ENCODE assay signal across 11 cellular contexts in genomic region chr11:64842366-64842759, GRCh38. TPM values are rescaled to one million over a fixed set of nuclear protein-coding genes. Genes with fewer than 3 reads are reported as not detected.
DNase-seq lines count a peak whose midpoint lies in the region; ATAC-seq and TF ChIP-seq lines count a peak whose summit lies in the region.
"Had no signal": no experiment of that assay in that cellular context is flagged by ENCODE, and none has a peak within 500 bp of the region (broad histone marks: within the 10 kb centered on the region; RNA-seq: fewer than 3 reads in every experiment).

No MANE protein-coding gene starts in this region.

- H3K4me1 Mint-ChIP-seq in Calu3 (ENCODE audit: low read depth, unreplicated experiment) = peaks cover 33% of the 10 kb centered on the region
- H3K4me1 Mint-ChIP-seq in progenitor cell of endocrine pancreas (ENCODE audit: low read depth) = peaks cover 20% of the 10 kb centered on the region
- H3K4me1 Mint-ChIP-seq in natural killer cell treated with Interleukin-12 subunit alpha and Interleukin-12 subunit beta and Interleukin-15 and Interleukin-18, amount 100 ng/mL, for 72 hours (ENCODE audit: low read depth in 2 of 2) = peaks cover 12 to 18% of the 10 kb centered on the region in 2 donors
- peaks cover 11% of the 10 kb centered on the region for H3K4me1 Mint-ChIP-seq in activated T-helper 2 cell treated with anti-CD3 and anti-CD28 coated beads, Interferon-gamma antibody, Interleukin-2, Interleukin-4, amounts not matched to agents 10 μg/mL and 5 μg/mL and 100 μg/mL, durations not matched to agents 14 hours and 24 hours and 36 hours (ENCODE audit: low read depth)

- H3K27ac ChIP-seq in PC-9 (peak overlapping the region; percentile 79), esophagus squamous epithelium (peak overlapping the region; percentile 87 to 96 (median 95))

- H3K9me3 Mint-ChIP-seq in Calu3 (ENCODE audit: low read depth, unreplicated experiment) (no peaks in the 10 kb centered on the region), progenitor cell of endocrine pancreas (ENCODE audit: low read depth) (no peaks in the 10 kb centered on the region)
- no peaks in the 10 kb centered on the region for H3K9me3 Mint-ChIP-seq in natural killer cell treated with Interleukin-12 subunit alpha and Interleukin-12 subunit beta and Interleukin-15 and Interleukin-18, amount 100 ng/mL, for 72 hours
- no peaks in the 10 kb centered on the region for H3K9me3 Mint-ChIP-seq in activated T-helper 2 cell treated with anti-CD3 and anti-CD28 coated beads, Interferon-gamma antibody, Interleukin-2, Interleukin-4, amounts not matched to agents 10 μg/mL and 5 μg/mL and 100 μg/mL, durations not matched to agents 14 hours and 24 hours and 36 hours

- H4K20me1 ChIP-seq in PC-9 (ENCODE audit: insufficient read depth) = no peaks in the 10 kb centered on the region

- peak overlapping the region; percentile 29 for H3K27ac Mint-ChIP-seq in Calu3 (ENCODE audit: unreplicated experiment)
- H3K27ac Mint-ChIP-seq in progenitor cell of endocrine pancreas = peak overlapping the region; percentile 90
- no peak overlapping the region for H3K27ac Mint-ChIP-seq in natural killer cell treated with Interleukin-12 subunit alpha and Interleukin-12 subunit beta and Interleukin-15 and Interleukin-18, amount 100 ng/mL, for 72 hours
- no peak overlapping the region for H3K27ac Mint-ChIP-seq in activated T-helper 2 cell treated with anti-CD3 and anti-CD28 coated beads, Interferon-gamma antibody, Interleukin-2, Interleukin-4, amounts not matched to agents 10 μg/mL and 5 μg/mL and 100 μg/mL, durations not matched to agents 14 hours and 24 hours and 36 hours

- H3K4me1 ChIP-seq in PC-9 (replicated peaks; ENCODE audit: insufficient read depth) (peaks cover 34% of the 10 kb centered on the region), esophagus squamous epithelium (peaks cover 9 to 58% (median 11%) of the 10 kb centered on the region in 3 donors)

- intact Hi-C loops in Calu3 (cut with micrococcal nuclease; ENCODE audit: unreplicated experiment) (loop anchor here (10.0 kb wide), 1 partner anchor 272 kb away; the partner anchor contains the start of genes TM7SF2 and ZNHIT2), PC-9 (cut with micrococcal nuclease; ENCODE audit: unreplicated experiment) (loop anchor here (1.0 to 5.0 kb wide), 8 partner anchors 32 to 488 kb away; partner anchors contain the start of genes ATG2A, CAPN1, EHD1 and MEN1), esophagus squamous epithelium (cut with DNase I) (no loop called here)
- intact Hi-C loops in activated T-helper 2 cell treated with anti-CD3 and anti-CD28 coated beads, Interferon-gamma antibody, Interleukin-2, Interleukin-4, amounts not matched to agents 10 μg/mL and 5 μg/mL and 100 μg/mL, durations not matched to agents 14 hours and 24 hours and 36 hours (cut with micrococcal nuclease) = no loop called here

- no peaks in the 10 kb centered on the region for H3K36me3 ChIP-seq in PC-9 (ENCODE audit: low read depth)
- H3K36me3 ChIP-seq in esophagus squamous epithelium = peaks cover 0 to 38% (median 9%) of the 10 kb centered on the region in 3 donors

- TF ChIP-seq POLR2A in esophagus squamous epithelium (IDR thresholded peaks at IDR 0.05) = no peak

- H3K79me2 ChIP-seq in PC-9 (ENCODE audit: low read depth) = peaks cover 10% of the 10 kb centered on the region

- peak overlapping the region; percentile 72; the same call in 1 of the 2 replicates for H3K4me3 ChIP-seq in PC-9
- peak overlapping the region; percentile 47 to 72 (median 70) for H3K4me3 ChIP-seq in esophagus squamous epithelium

- H2AFZ ChIP-seq in PC-9 = no peak overlapping the region

- peak overlapping the region; percentile 92 for H3K4me3 Mint-ChIP-seq in Calu3 (ENCODE audit: low read depth, unreplicated experiment)
- H3K4me3 Mint-ChIP-seq in progenitor cell of endocrine pancreas (ENCODE audit: low read depth) = peak overlapping the region; percentile 40
- H3K4me3 Mint-ChIP-seq in natural killer cell treated with Interleukin-12 subunit alpha and Interleukin-12 subunit beta and Interleukin-15 and Interleukin-18, amount 100 ng/mL, for 72 hours = no peak overlapping the region
- no peak overlapping the region for H3K4me3 Mint-ChIP-seq in activated T-helper 2 cell treated with anti-CD3 and anti-CD28 coated beads, Interferon-gamma antibody, Interleukin-2, Interleukin-4, amounts not matched to agents 10 μg/mL and 5 μg/mL and 100 μg/mL, durations not matched to agents 14 hours and 24 hours and 36 hours (ENCODE audit: low read depth)

- H3K9me2 ChIP-seq in PC-9 (ENCODE audit: insufficient read depth) = no peaks in the 10 kb centered on the region

- TF ChIP-seq CTCF in Calu3 (IDR thresholded peaks at IDR 0.05; ENCODE audit: unreplicated experiment) (no peak), PC-9 (conservative IDR thresholded peaks at IDR 0.05) (no peak), esophagus squamous epithelium (IDR thresholded peaks at IDR 0.05) (no peak), progenitor cell of endocrine pancreas (IDR thresholded peaks at IDR 0.05; ENCODE audit: unreplicated experiment) (no peak)

- ATAC-seq in natural killer cell treated with Interleukin-12 subunit alpha and Interleukin-12 subunit beta and Interleukin-15 and Interleukin-18, amount 100 ng/mL, for 72 hours = no peak
- ATAC-seq in GM19035 (IDR thresholded peaks at IDR 0.05; ENCODE audit: unreplicated experiment) = no peak

- BruUV-seq in Calu3 (replicated peaks; lab: Mats Ljungman, UMichigan) = no TSS peak
- no TSS peak for BruUV-seq in PC-9 (replicated peaks; lab: Mats Ljungman, UMichigan)

- peak overlapping the region; percentile 82 for H3K4me2 ChIP-seq in PC-9

- H3K27me3 ChIP-seq in PC-9 (ENCODE audit: insufficient read depth, low read depth) (no peaks in the 10 kb centered on the region), esophagus squamous epithelium (no peaks in the 10 kb centered on the region)

- DNase-seq in Calu3 = peak; percentile 28
- DNase-seq in PC-9 = peak; percentile 77 to 82
- no peak for DNase-seq in esophagus squamous epithelium (lab: John Stamatoyannopoulos, UW)
- no peak for DNase-seq in progenitor cell of endocrine pancreas (ENCODE audit: low spot score, unreplicated experiment)
- no peak for DNase-seq in natural killer cell treated with Interleukin-12 subunit alpha and Interleukin-12 subunit beta and Interleukin-15 and Interleukin-18, amount 100 ng/mL, for 72 hours (ENCODE audit: low spot score)
- no peak for DNase-seq in activated T-helper 2 cell treated with anti-CD3 and anti-CD28 coated beads, Interferon-gamma antibody, Interleukin-2, Interleukin-4, amounts not matched to agents 10 μg/mL and 5 μg/mL and 100 μg/mL, durations not matched to agents 14 hours and 24 hours and 36 hours (ENCODE audit: low spot score)
- no peak for DNase-seq in AML-193 (lab: John Stamatoyannopoulos, UW)
- DNase-seq: activated CD4-positive, alpha-beta T cell treated with anti-CD3 and anti-CD28 coated beads for 1 hour; cortex of kidney; stimulated activated CD4-positive, alpha-beta T cell treated with anti-CD3 and anti-CD28 coated beads, Interleukin-2, amount 100 ng/mL, for 24 hours had no signal

- POLR2A ChIA-PET in PC-9 (lab: Charles Lee; ENCODE audit: unreplicated experiment) = interaction anchor here (0.6 to 1.6 kb wide), 3 partner anchors 12 to 64 kb away, joined by 4 to 8 read pairs (median 6); partner anchors contain the start of gene SF1

- H3K9me3 ChIP-seq in PC-9 (ENCODE audit: insufficient read depth, low read depth) (no peaks in the 10 kb centered on the region), esophagus squamous epithelium (no peaks in the 10 kb centered on the region)

- CTCF ChIA-PET in Calu3 (lab: Charles Lee) = interaction anchor here (0.6 kb wide), 1 partner anchor 33 kb away, joined by 3 read pairs; no protein-coding TSS in a partner anchor
- CTCF ChIA-PET in PC-9 (lab: Charles Lee) = interaction anchor here (0.6 to 1.3 kb wide), 3 partner anchors 35 to 512 kb away, joined by 3 to 4 read pairs (median 3); no protein-coding TSS in a partner anchor

- H3K36me3 Mint-ChIP-seq in Calu3 (ENCODE audit: insufficient read depth, unreplicated experiment) (peaks cover 45% of the 10 kb centered on the region), progenitor cell of endocrine pancreas (ENCODE audit: insufficient read depth) (peaks cover 3% of the 10 kb centered on the region)
- H3K36me3 Mint-ChIP-seq in natural killer cell treated with Interleukin-12 subunit alpha and Interleukin-12 subunit beta and Interleukin-15 and Interleukin-18, amount 100 ng/mL, for 72 hours = no peaks in the 10 kb centered on the region
- no peaks in the 10 kb centered on the region for H3K36me3 Mint-ChIP-seq in activated T-helper 2 cell treated with anti-CD3 and anti-CD28 coated beads, Interferon-gamma antibody, Interleukin-2, Interleukin-4, amounts not matched to agents 10 μg/mL and 5 μg/mL and 100 μg/mL, durations not matched to agents 14 hours and 24 hours and 36 hours (ENCODE audit: low read depth)

- H3K27me3 Mint-ChIP-seq in Calu3 (ENCODE audit: unreplicated experiment) = no peaks in the 10 kb centered on the region
- no peaks in the 10 kb centered on the region for H3K27me3 Mint-ChIP-seq in progenitor cell of endocrine pancreas
- no peaks in the 10 kb centered on the region for H3K27me3 Mint-ChIP-seq in natural killer cell treated with Interleukin-12 subunit alpha and Interleukin-12 subunit beta and Interleukin-15 and Interleukin-18, amount 100 ng/mL, for 72 hours
- H3K27me3 Mint-ChIP-seq in activated T-helper 2 cell treated with anti-CD3 and anti-CD28 coated beads, Interferon-gamma antibody, Interleukin-2, Interleukin-4, amounts not matched to agents 10 μg/mL and 5 μg/mL and 100 μg/mL, durations not matched to agents 14 hours and 24 hours and 36 hours (ENCODE audit: low read depth) = no peaks in the 10 kb centered on the region

- 47% methylated on average over 3 of the region's 6 CpGs; no CpG with 5 or more reads in 1 of the 2 donors for WGBS in esophagus squamous epithelium, 2 donors

- H3F3A ChIP-seq in PC-9 (ENCODE audit: insufficient read depth, low read depth) = peaks cover 49% of the 10 kb centered on the region; the same call in 1 of the 2 replicates

RNA-seq across cellular contexts. Expression of gene CDC42BPG, which starts 2.1 kb away (rescaled TPM):
- 26.5 and 33.0 TPM in 2 replicates for total RNA-seq in Calu3 (2022)
- total RNA-seq in PC-9 (2021) = 31.3 and 33.8 TPM in 2 replicates
- total RNA-seq in esophagus squamous epithelium = 10 to 100 TPM; 16.4 to 48.5 (median 25.0) TPM
- 20.1 and 21.1 TPM in 2 replicates for total RNA-seq in progenitor cell of endocrine pancreas
- 1 to 10 TPM in 1 of 2 donors, under 1 TPM in 1; 0.59 to 1.9 TPM for total RNA-seq in natural killer cell treated with Interleukin-12 subunit alpha and Interleukin-12 subunit beta and Interleukin-15 and Interleukin-18, amount 100 ng/mL, for 72 hours
- 0.07 and 0.32 TPM in 2 replicates for total RNA-seq in activated T-helper 2 cell treated with anti-CD3 and anti-CD28 coated beads, Interferon-gamma antibody, Interleukin-2, Interleukin-4, amounts not matched to agents 10 μg/mL and 5 μg/mL and 100 μg/mL, durations not matched to agents 14 hours and 24 hours and 36 hours

RNA-seq across cellular contexts. Expression of gene MEN1, which starts 32.0 kb away (rescaled TPM):
- total RNA-seq in Calu3 (2022) = 39.8 and 41.0 TPM in 2 replicates
- total RNA-seq in PC-9 (2021) = 48.7 and 61.6 TPM in 2 replicates
- total RNA-seq in esophagus squamous epithelium = 10 to 100 TPM; 14.9 to 23.3 (median 17.0) TPM
- 54.6 and 61.5 TPM in 2 replicates for total RNA-seq in progenitor cell of endocrine pancreas
- total RNA-seq in natural killer cell treated with Interleukin-12 subunit alpha and Interleukin-12 subunit beta and Interleukin-15 and Interleukin-18, amount 100 ng/mL, for 72 hours = 10 to 100 TPM; 32.6 to 53.5 TPM
- 46.2 and 47.2 TPM in 2 replicates for total RNA-seq in activated T-helper 2 cell treated with anti-CD3 and anti-CD28 coated beads, Interferon-gamma antibody, Interleukin-2, Interleukin-4, amounts not matched to agents 10 μg/mL and 5 μg/mL and 100 μg/mL, durations not matched to agents 14 hours and 24 hours and 36 hours

RNA-seq across cellular contexts. Expression of gene EHD1, which starts 36.1 kb away (rescaled TPM):
- total RNA-seq in Calu3 (2022) (92.8 and 101 TPM in 2 replicates), PC-9 (2021) (110 and 134 TPM in 2 replicates), esophagus squamous epithelium (10 to 100 TPM; 29.5 to 44.0 (median 31.8) TPM), progenitor cell of endocrine pancreas (55.0 and 57.2 TPM in 2 replicates)
- total RNA-seq in natural killer cell treated with Interleukin-12 subunit alpha and Interleukin-12 subunit beta and Interleukin-15 and Interleukin-18, amount 100 ng/mL, for 72 hours = 100 to 1,000 TPM; 202 to 235 TPM
- total RNA-seq in activated T-helper 2 cell treated with anti-CD3 and anti-CD28 coated beads, Interferon-gamma antibody, Interleukin-2, Interleukin-4, amounts not matched to agents 10 μg/mL and 5 μg/mL and 100 μg/mL, durations not matched to agents 14 hours and 24 hours and 36 hours = 107 TPM in 2 replicates

RNA-seq across cellular contexts. Expression of gene MAP4K2, which starts 39.3 kb away (rescaled TPM):
- total RNA-seq in Calu3 (2022) (17.0 and 17.4 TPM in 2 replicates), PC-9 (2021) (32.6 and 34.3 TPM in 2 replicates), esophagus squamous epithelium (1 to 10 TPM; 3.6 to 9.0 (median 6.1) TPM), progenitor cell of endocrine pancreas (12.7 and 13.3 TPM in 2 replicates)
- total RNA-seq in natural killer cell treated with Interleukin-12 subunit alpha and Interleukin-12 subunit beta and Interleukin-15 and Interleukin-18, amount 100 ng/mL, for 72 hours = 10 to 100 TPM; 17.6 to 47.1 TPM
- total RNA-seq in activated T-helper 2 cell treated with anti-CD3 and anti-CD28 coated beads, Interferon-gamma antibody, Interleukin-2, Interleukin-4, amounts not matched to agents 10 μg/mL and 5 μg/mL and 100 μg/mL, durations not matched to agents 14 hours and 24 hours and 36 hours = 72.1 and 77.5 TPM in 2 replicates

Comparison
In these comparisons a context has a peak if more than half of its experiments do, and no peak if none do; other contexts are left out.
1. DNase-seq: peak in Calu3 (single experiment) and PC-9 (2 of 2); none in esophagus squamous epithelium (single experiment), progenitor cell of endocrine pancreas (single experiment), natural killer cell treated with Interleukin-12 subunit alpha and Interleukin-12 subunit beta and Interleukin-15 and Interleukin-18, amount 100 ng/mL, for 72 hours (single experiment), activated T-helper 2 cell treated with anti-CD3 and anti-CD28 coated beads, Interferon-gamma antibody, Interleukin-2, Interleukin-4, amounts not matched to agents 10 μg/mL and 5 μg/mL and 100 μg/mL, durations not matched to agents 14 hours and 24 hours and 36 hours (single experiment) and AML-193 (0 of 2).
2. H3K27ac Mint-ChIP-seq: peak in Calu3 (single experiment) and progenitor cell of endocrine pancreas (single experiment); none in natural killer cell treated with Interleukin-12 subunit alpha and Interleukin-12 subunit beta and Interleukin-15 and Interleukin-18, amount 100 ng/mL, for 72 hours (0 of 2) and activated T-helper 2 cell treated with anti-CD3 and anti-CD28 coated beads, Interferon-gamma antibody, Interleukin-2, Interleukin-4, amounts not matched to agents 10 μg/mL and 5 μg/mL and 100 μg/mL, durations not matched to agents 14 hours and 24 hours and 36 hours (single experiment).
3. H3K4me3 Mint-ChIP-seq: peak in Calu3 (single experiment) and progenitor cell of endocrine pancreas (single experiment); none in natural killer cell treated with Interleukin-12 subunit alpha and Interleukin-12 subunit beta and Interleukin-15 and Interleukin-18, amount 100 ng/mL, for 72 hours (single experiment) and activated T-helper 2 cell treated with anti-CD3 and anti-CD28 coated beads, Interferon-gamma antibody, Interleukin-2, Interleukin-4, amounts not matched to agents 10 μg/mL and 5 μg/mL and 100 μg/mL, durations not matched to agents 14 hours and 24 hours and 36 hours (single experiment).
4. intact Hi-C loops: an anchor here in Calu3 (10.0 kb wide) and PC-9 (1.0 to 5.0 kb wide); none called in esophagus squamous epithelium and activated T-helper 2 cell treated with anti-CD3 and anti-CD28 coated beads, Interferon-gamma antibody, Interleukin-2, Interleukin-4, amounts not matched to agents 10 μg/mL and 5 μg/mL and 100 μg/mL, durations not matched to agents 14 hours and 24 hours and 36 hours.